ENCODE assay signal across 12 cellular contexts in genomic region chrX:110125435-110125834, GRCh38.
DNase-seq lines count a peak whose midpoint lies in the region; ATAC-seq and TF ChIP-seq lines count a peak whose summit lies in the region.
"Had no signal": no experiment of that assay in that cellular context is flagged by ENCODE, and none has a peak within 500 bp of the region (broad histone marks: within the 10 kb centered on the region; RNA-seq: fewer than 3 reads in every experiment).

No MANE protein-coding gene starts in this region.

- H3K9me3 ChIP-seq in H9 (ENCODE audit: control insufficient read depth, low read depth, low read length) (no peaks in the 10 kb centered on the region), MG63 (no peaks in the 10 kb centered on the region), ovary (no peaks in the 10 kb centered on the region)

- no peak for DNase-seq in AG09309 (ENCODE audit: low read depth)
- peak; percentile 51 for DNase-seq in H9
- DNase-seq in iPS-NIHi11 (ENCODE audit: low spot score): peak; percentile 8
- no peak for DNase-seq in activated CD4-positive, alpha-beta memory T cell treated with anti-CD3 and anti-CD28 coated beads for 36 hours
- no peak for DNase-seq in MG63
- DNase-seq in ovary: no peak
- DNase-seq: activated CD8-positive, alpha-beta memory T cell treated with anti-CD3 and anti-CD28 coated beads, Interleukin-2, amount 50 U/mL, for 4 hours; DMS79 treated with DMSO at 0.1 percent for 48 hours had no signal

- no peak overlapping the region for H2BK120ac ChIP-seq in H9 (ENCODE audit: low read depth, low read length, poor library complexity, severe bottlenecking)

- H3K4me3 Mint-ChIP-seq in H9: no peak overlapping the region
- H3K4me3 Mint-ChIP-seq in activated CD4-positive, alpha-beta memory T cell treated with anti-CD3 and anti-CD28 coated beads for 36 hours: no peak overlapping the region

- H3K9me3 Mint-ChIP-seq in H9: no peaks in the 10 kb centered on the region
- no peaks in the 10 kb centered on the region for H3K9me3 Mint-ChIP-seq in activated CD4-positive, alpha-beta memory T cell treated with anti-CD3 and anti-CD28 coated beads for 36 hours

- H4K5ac ChIP-seq in H9 (ENCODE audit: insufficient read length, low read depth, low read length): no peak overlapping the region

- no peak overlapping the region for H2BK15ac ChIP-seq in H9 (ENCODE audit: low read depth, low read length)

- TF ChIP-seq CTCF in AG09309 (IDR thresholded peaks at IDR 0.05; ENCODE audit: control insufficient read depth, insufficient read depth, low read depth, low read length, missing control alignments) (peak; percentile 27), H9 (conservative IDR thresholded peaks at IDR 0.05) (peak; percentile 71), VCaP (conservative IDR thresholded peaks at IDR 0.05) (peak; percentile 20; the same call in 1 of the 2 replicates), ovary (IDR thresholded peaks at IDR 0.05) (no peak)

- H2AFZ ChIP-seq in H9 (ENCODE audit: low read length): no peak overlapping the region

- H3K4ac ChIP-seq in H9 (ENCODE audit: low read depth, low read length): no peak overlapping the region

- no peak overlapping the region for H2AK5ac ChIP-seq in H9 (ENCODE audit: insufficient read length, low read length)

- H3K4me1 ChIP-seq in H9 (ENCODE audit: insufficient read depth, low read length) (no peaks in the 10 kb centered on the region), ovary (ENCODE audit: insufficient read depth) (no peaks in the 10 kb centered on the region)

- no peaks in the 10 kb centered on the region for H3K27me3 Mint-ChIP-seq in H9 (ENCODE audit: low read depth)
- no peaks in the 10 kb centered on the region for H3K27me3 Mint-ChIP-seq in activated CD4-positive, alpha-beta memory T cell treated with anti-CD3 and anti-CD28 coated beads for 36 hours

- peaks cover 12 to 20% of the 10 kb centered on the region in 2 experiments for H3K4me1 Mint-ChIP-seq in H9
- H3K4me1 Mint-ChIP-seq in activated CD4-positive, alpha-beta memory T cell treated with anti-CD3 and anti-CD28 coated beads for 36 hours (ENCODE audit: low read depth): no peaks in the 10 kb centered on the region

- peak overlapping the region in 2 of 3 experiments; percentile 69 to 76; a peak in 2 of 7 replicates for H3K27ac Mint-ChIP-seq in H9
- no peak overlapping the region for H3K27ac Mint-ChIP-seq in activated CD4-positive, alpha-beta memory T cell treated with anti-CD3 and anti-CD28 coated beads for 36 hours

- TF ChIP-seq EP300 in ovary (IDR thresholded peaks at IDR 0.05): no peak

- no peaks in the 10 kb centered on the region for H3K79me1 ChIP-seq in H9 (ENCODE audit: insufficient read depth, low read depth, low read length, poor library complexity, severe bottlenecking)

- no peaks in the 10 kb centered on the region for H3K79me2 ChIP-seq in H9 (ENCODE audit: insufficient read depth, low read length)

- CTCF ChIA-PET in activated CD4-positive, alpha-beta memory T cell treated with anti-CD3 and anti-CD28 coated beads for 36 hours (lab: Charles Lee): interaction anchor here (1.0 kb wide), 1 partner anchor 21 kb away, joined by 4 read pairs; no protein-coding TSS in a partner anchor

- no CpG with 5 or more reads among the region's 4 CpGs for WGBS in H9 (ENCODE audit: extremely low coverage, insufficient read length, low lambda C conversion rate)
- 26 to 27% (median 26%) methylated on average over 4 of the region's 4 CpGs for WGBS in ovary, 3 donors

- no peak overlapping the region for H4K91ac ChIP-seq in H9 (ENCODE audit: insufficient read length, low read depth, low read length)

- no peak overlapping the region for H4K8ac ChIP-seq in H9 (replicated peaks; ENCODE audit: insufficient read length, low read depth, low read length)

- no peak overlapping the region for H3T11ph ChIP-seq in H9 (ENCODE audit: low read length)

- no peak overlapping the region for H2BK12ac ChIP-seq in H9 (ENCODE audit: insufficient read length, low read depth, low read length)

- intact Hi-C loops in activated CD4-positive, alpha-beta memory T cell treated with anti-CD3 and anti-CD28 coated beads for 36 hours (cut with micrococcal nuclease): no loop called here
- intact Hi-C loops in ovary (cut with DNase I): no loop called here

- H3K4me2 ChIP-seq in H9 (ENCODE audit: insufficient read depth, insufficient read length, low read length): no peak overlapping the region

- no peak overlapping the region for H3K18ac ChIP-seq in H9 (ENCODE audit: insufficient read length, low read depth, low read length)

- no peak overlapping the region for H3K9ac ChIP-seq in H9 (ENCODE audit: extremely low read depth, insufficient read length, low read length)

- H2BK5ac ChIP-seq in H9 (ENCODE audit: insufficient read length, low read length): no peak overlapping the region

- no peak for TF ChIP-seq POLR2A in ovary (IDR thresholded peaks at IDR 0.05)

- H3K36me3 Mint-ChIP-seq in H9 (ENCODE audit: insufficient read depth in 1 of 3, low read depth in 3 of 3): no peaks in the 10 kb centered on the region
- no peaks in the 10 kb centered on the region for H3K36me3 Mint-ChIP-seq in activated CD4-positive, alpha-beta memory T cell treated with anti-CD3 and anti-CD28 coated beads for 36 hours

- H3K56ac ChIP-seq in H9 (ENCODE audit: insufficient read length, low read depth, low read length): no peak overlapping the region

- H3K27me3 ChIP-seq in H9 (ENCODE audit: insufficient read depth, low read length) (no peaks in the 10 kb centered on the region), MG63 (no peaks in the 10 kb centered on the region), ovary (no peaks in the 10 kb centered on the region)

- H3K4me3 ChIP-seq in AG09309 (ENCODE audit: control insufficient read depth, low read depth, low read length): no peak overlapping the region
- no peak overlapping the region for H3K4me3 ChIP-seq in MG63
- no peak overlapping the region for H3K4me3 ChIP-seq in ovary
- H3K4me3 ChIP-seq: coronary artery, SK-N-MC had no signal

- no peak overlapping the region for H3K27ac ChIP-seq in H9 (ENCODE audit: insufficient read length, low read depth, low read length)
- no peak overlapping the region for H3K27ac ChIP-seq in VCaP
- H3K27ac ChIP-seq in ovary: no peak overlapping the region
- H3K27ac ChIP-seq: coronary artery, SK-N-MC had no signal

- no peak overlapping the region for H2BK20ac ChIP-seq in H9 (ENCODE audit: low read depth, low read length, poor library complexity, severe bottlenecking)

- no peaks in the 10 kb centered on the region for H4K20me1 ChIP-seq in H9 (ENCODE audit: control insufficient read depth, insufficient read depth, insufficient read length)

- no peak overlapping the region for H3K14ac ChIP-seq in H9 (ENCODE audit: insufficient read depth, low read length)

- ATAC-seq in HG03108 (IDR thresholded peaks at IDR 0.05; ENCODE audit: unreplicated experiment): no peak

- H3K36me3 ChIP-seq in MG63 (no peaks in the 10 kb centered on the region; the same call in 1 of the 2 replicates), ovary (no peaks in the 10 kb centered on the region)

- no peak overlapping the region for H3K23ac ChIP-seq in H9 (ENCODE audit: insufficient read length, low read depth, low read length)

- no peaks in the 10 kb centered on the region for H3K23me2 ChIP-seq in H9 (ENCODE audit: insufficient read length, low read depth, low read length, poor library complexity, severe bottlenecking)

- POLR2A ChIA-PET in activated CD4-positive, alpha-beta memory T cell treated with anti-CD3 and anti-CD28 coated beads for 36 hours (lab: Charles Lee): no interaction called here

Comparison
In these comparisons a context has a peak if more than half of its experiments do, and no peak if none do; other contexts are left out.
1. DNase-seq: peak in H9 (single experiment) and iPS-NIHi11 (single experiment); none in AG09309 (single experiment), activated CD4-positive, alpha-beta memory T cell treated with anti-CD3 and anti-CD28 coated beads for 36 hours (single experiment), MG63 (single experiment) and ovary (0 of 5).
2. CTCF ChIP-seq: peak in AG09309 (single experiment), H9 (single experiment) and VCaP (single experiment); none in ovary (0 of 3).